16 cellular contexts compared by ENCODE assay signal in the genomic region with DNA sequence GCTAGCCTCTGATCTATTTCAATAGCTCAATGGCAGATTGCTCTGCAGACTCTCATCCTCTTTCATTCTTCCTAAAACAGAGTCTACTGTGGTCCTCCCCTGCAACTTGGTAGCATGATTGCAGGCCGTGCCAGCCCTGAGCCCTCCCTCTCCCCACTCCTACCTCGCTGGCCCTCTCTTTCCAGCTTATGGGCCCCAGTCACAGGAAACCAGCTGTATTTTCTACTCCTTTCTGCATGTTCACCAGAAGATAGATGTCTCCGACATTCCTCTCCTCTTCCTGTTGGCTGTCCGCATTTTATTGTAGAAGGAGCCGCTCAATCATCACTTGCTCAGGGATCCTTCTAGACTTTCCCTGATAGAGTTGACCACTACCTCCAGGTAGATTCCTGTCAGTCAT. TPM values are rescaled to one million over a fixed set of nuclear protein-coding genes. Genes with fewer than 3 reads are reported as not detected.
DNase-seq lines count a peak whose midpoint lies in the region; ATAC-seq and TF ChIP-seq lines count a peak whose summit lies in the region.
"Had no signal": no experiment of that assay in that cellular context is flagged by ENCODE, and none has a peak within 500 bp of the region (broad histone marks: within the 10 kb centered on the region; RNA-seq: fewer than 3 reads in every experiment).

No MANE protein-coding gene starts in this region.

- H4K20me1 ChIP-seq in neural progenitor cell (ENCODE audit: low read depth): no peaks in the 10 kb centered on the region

- H3F3A ChIP-seq in neural progenitor cell (ENCODE audit: low read depth): no peaks in the 10 kb centered on the region

- POLR2A ChIA-PET in Caco-2 (lab: Charles Lee): no interaction called here

- H3K4me1 Mint-ChIP-seq in Caco-2 (ENCODE audit: low read depth, unreplicated experiment): no peaks in the 10 kb centered on the region
- H3K4me1 Mint-ChIP-seq in neural progenitor cell: peaks cover 15% of the 10 kb centered on the region

- TF ChIP-seq EP300 in esophagus muscularis mucosa (IDR thresholded peaks at IDR 0.05): no peak
- no peak for TF ChIP-seq EP300 in upper lobe of left lung (IDR thresholded peaks at IDR 0.05)

- no peak overlapping the region for H3K9ac ChIP-seq in neural progenitor cell

- peak overlapping the region; percentile 1 for H3K27ac Mint-ChIP-seq in Caco-2 (ENCODE audit: unreplicated experiment)
- H3K27ac Mint-ChIP-seq in neural progenitor cell: peak overlapping the region; percentile 4
- H3K27ac Mint-ChIP-seq: B cell; CD4-positive, alpha-beta T cell; H9 had no signal

- H3K27ac ChIP-seq in esophagus muscularis mucosa (replicated peaks in 1 of 4): no peak overlapping the region
- no peak overlapping the region for H3K27ac ChIP-seq in neural progenitor cell
- H3K27ac ChIP-seq in upper lobe of left lung: no peak overlapping the region
- H3K27ac ChIP-seq: C4-2B had no signal

- H3K4me3 Mint-ChIP-seq in Caco-2 (ENCODE audit: unreplicated experiment) (no peak overlapping the region), neural progenitor cell (no peak overlapping the region)
- H3K4me3 Mint-ChIP-seq: B cell; CD4-positive, alpha-beta T cell; H9 had no signal

- no peak overlapping the region for H3K4me2 ChIP-seq in neural progenitor cell

- TF ChIP-seq CTCF in Caco-2 (IDR thresholded peaks at IDR 0.05; ENCODE audit: insufficient read depth in 1 of 2, low read depth in 1 of 2, low read length in 1 of 2, severe bottlenecking in 1 of 2, unreplicated experiment in 1 of 2): no peak
- TF ChIP-seq CTCF in esophagus muscularis mucosa (IDR thresholded peaks at IDR 0.05): no peak
- no peak for TF ChIP-seq CTCF in neural progenitor cell (IDR thresholded peaks at IDR 0.05)
- TF ChIP-seq CTCF in upper lobe of left lung (IDR thresholded peaks at IDR 0.05): no peak

- CTCF ChIA-PET in Caco-2 (lab: Charles Lee): no interaction called here

- no peaks in the 10 kb centered on the region for H3K4me1 ChIP-seq in Caco-2
- H3K4me1 ChIP-seq in esophagus muscularis mucosa: peaks cover 0 to 5% (median 2%) of the 10 kb centered on the region in 4 donors
- H3K4me1 ChIP-seq in neural progenitor cell: peaks cover 4% of the 10 kb centered on the region
- H3K4me1 ChIP-seq in upper lobe of left lung: no peaks in the 10 kb centered on the region

- TF ChIP-seq POLR2A in esophagus muscularis mucosa (IDR thresholded peaks at IDR 0.05; ENCODE audit: low read depth): no peak
- no peak for TF ChIP-seq POLR2A in upper lobe of left lung (IDR thresholded peaks at IDR 0.05)

- no peaks in the 10 kb centered on the region for H3K9me3 Mint-ChIP-seq in Caco-2 (ENCODE audit: unreplicated experiment)
- H3K9me3 Mint-ChIP-seq in neural progenitor cell: peaks cover 7% of the 10 kb centered on the region
- H3K9me3 Mint-ChIP-seq: CD4-positive, alpha-beta T cell had no signal

- DNase-seq in Caco-2 (no peak), esophagus muscularis mucosa (ENCODE audit: extremely low spot score) (peak; percentile 60), neural progenitor cell (ENCODE audit: low spot score) (no peak), NCI-H2227 (lab: John Stamatoyannopoulos, UW; ENCODE audit: unreplicated experiment) (no peak), HuH-7 (ENCODE audit: low spot score) (no peak), upper lobe of left lung (no peak)
- DNase-seq: CD4-positive, alpha-beta T cell; DMS153; DMS79; GDM1; GOT3; H9 had no signal

- BruUV-seq in Caco-2 (replicated peaks; lab: Mats Ljungman, UMichigan): no TSS peak

- ATAC-seq in HG03521 (IDR thresholded peaks at IDR 0.05; ENCODE audit: unreplicated experiment) (no peak), upper lobe of left lung (ENCODE audit: low FRiP score in 2 of 2) (no peak)

- H3K9me3 ChIP-seq in Caco-2 (0 out of 2 replicates have a peak, but pooled peaks cover 5% of the 10 kb centered on the region), esophagus muscularis mucosa (no peaks in the 10 kb centered on the region), neural progenitor cell (ENCODE audit: low read depth) (no peaks in the 10 kb centered on the region), upper lobe of left lung (no peaks in the 10 kb centered on the region)

- H3K27me3 Mint-ChIP-seq in Caco-2 (ENCODE audit: insufficient read depth, unreplicated experiment) (no peaks in the 10 kb centered on the region), neural progenitor cell (ENCODE audit: insufficient read depth, low read depth) (peaks cover 3% of the 10 kb centered on the region)

- intact Hi-C loops in Caco-2 (cut with micrococcal nuclease; ENCODE audit: unreplicated experiment): no loop called here
- intact Hi-C loops in esophagus muscularis mucosa (cut with DNase I): no loop called here

- H3K27me3 ChIP-seq in Caco-2 (replicated peaks; ENCODE audit: control insufficient read depth, insufficient read depth, low read length): no peaks in the 10 kb centered on the region
- H3K27me3 ChIP-seq in esophagus muscularis mucosa: no peaks in the 10 kb centered on the region
- H3K27me3 ChIP-seq in neural progenitor cell: no peaks in the 10 kb centered on the region
- H3K27me3 ChIP-seq in upper lobe of left lung: no peaks in the 10 kb centered on the region

- H3K36me3 ChIP-seq in Caco-2 (ENCODE audit: control insufficient read depth, insufficient read depth, low read length) (peaks cover 1% of the 10 kb centered on the region; the same call in 1 of the 2 replicates), esophagus muscularis mucosa (no peaks in the 10 kb centered on the region), neural progenitor cell (no peaks in the 10 kb centered on the region), upper lobe of left lung (no peaks in the 10 kb centered on the region)

- 98% methylated on average over 5 of the region's 5 CpGs for WGBS in esophagus muscularis mucosa
- 90% methylated on average over 5 of the region's 5 CpGs for WGBS in upper lobe of left lung, 2 donors

- H2AFZ ChIP-seq in neural progenitor cell (replicated peaks): no peak overlapping the region

- H3K4me3 ChIP-seq in Caco-2 (ENCODE audit: low read depth, low read length) (no peak overlapping the region), esophagus muscularis mucosa (no peak overlapping the region), neural progenitor cell (no peak overlapping the region), upper lobe of left lung (no peak overlapping the region)

- H3K36me3 Mint-ChIP-seq in Caco-2 (ENCODE audit: insufficient read depth, unreplicated experiment) (no peaks in the 10 kb centered on the region), neural progenitor cell (peaks cover 3% of the 10 kb centered on the region)

- no peaks in the 10 kb centered on the region for H3K79me2 ChIP-seq in neural progenitor cell (ENCODE audit: low read depth)

RNA-seq across cellular contexts. Expression of a gene that starts 50.2 kb away (rescaled TPM):
- total RNA-seq in Caco-2 (2022) (not detected in 2 replicates), esophagus muscularis mucosa (1 to 10 TPM; 5.8 to 9.5 (median 7.4) TPM), neural progenitor cell (ENCODE audit: low replicate concordance) (2.5 and 8.1 TPM in 2 replicates), upper lobe of left lung (10 to 100 TPM in 1 of 6 donors, 1 to 10 TPM in 4, under 1 TPM in 1; 0.89 to 27.2 (median 3.8) TPM)
- total RNA-seq: A172; B cell; CD4-positive, alpha-beta T cell had no signal
